Comparison of ENCODE assay signal across 17 cellular contexts in the genomic region with DNA sequence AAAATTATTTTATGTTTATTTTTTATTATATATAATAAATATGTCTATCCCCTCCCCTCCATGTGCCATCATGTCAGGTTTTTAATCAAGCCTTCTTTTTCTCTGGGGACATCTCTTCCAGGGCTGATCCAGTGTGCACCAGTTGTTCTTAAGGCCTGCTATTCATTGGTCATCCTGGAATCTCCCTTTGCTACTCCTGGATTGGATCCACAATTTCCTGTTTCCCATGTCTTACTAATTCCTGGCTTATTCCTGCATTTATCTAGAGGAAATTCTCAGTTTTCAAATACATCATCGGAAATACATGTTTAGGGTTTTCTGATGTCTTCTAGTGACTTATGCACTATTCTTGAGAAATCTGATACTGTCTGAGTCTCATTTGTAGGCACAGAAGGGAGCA. TPM values are rescaled to one million over a fixed set of nuclear protein-coding genes. Genes with fewer than 3 reads are reported as not detected.
DNase-seq lines count a peak whose midpoint lies in the region; ATAC-seq, FAIRE-seq and TF ChIP-seq lines count a peak whose summit lies in the region.
"Had no signal": no experiment of that assay in that cellular context is flagged by ENCODE, and none has a peak within 500 bp of the region (broad histone marks: within the 10 kb centered on the region; RNA-seq: fewer than 3 reads in every experiment).

No MANE protein-coding gene starts in this region.

- peak overlapping the region in 4 of 10 donors; percentile 6 to 83 (median 16) for H3K27ac ChIP-seq in heart right ventricle
- no peak overlapping the region for H3K27ac ChIP-seq in right atrium auricular region
- peak overlapping the region; percentile 70 for H3K27ac ChIP-seq in smooth muscle cell (ENCODE audit: low read depth)

- no peaks in the 10 kb centered on the region for H4K20me1 ChIP-seq in smooth muscle cell (ENCODE audit: low read depth)

- FAIRE-seq in D721Med (lab: Jason Lieb, UNC) = no peak
- FAIRE-seq: A204.1 had no signal

- no peak overlapping the region for H2AFZ ChIP-seq in smooth muscle cell (ENCODE audit: low read depth)

- no peak for TF ChIP-seq CTCF in heart right ventricle (IDR thresholded peaks at IDR 0.05)
- no peak for TF ChIP-seq CTCF in right atrium auricular region (IDR thresholded peaks at IDR 0.05)
- TF ChIP-seq CTCF in astrocyte of the cerebellum (IDR thresholded peaks at IDR 0.05; ENCODE audit: low read depth, low read length, missing control alignments) = no peak
- TF ChIP-seq CTCF in fibroblast of villous mesenchyme (IDR thresholded peaks at IDR 0.05; ENCODE audit: insufficient read depth, low read depth, low read length) = no peak
- TF ChIP-seq CTCF in smooth muscle cell (IDR thresholded peaks at IDR 0.05; ENCODE audit: borderline replicate concordance, insufficient read depth, poor library complexity, severe bottlenecking) = no peak
- no peak for TF ChIP-seq CTCF in D721Med (IDR thresholded peaks at IDR 0.05; ENCODE audit: insufficient read depth, missing control alignments)

- WGBS in heart right ventricle, 2 donors = 42 to 53% methylated on average over 1 of the region's 1 CpG
- 68% methylated on average over 1 of the region's 1 CpG for WGBS in smooth muscle cell (ENCODE audit: low lambda C conversion rate)

- H3K4me3 ChIP-seq in heart right ventricle (no peak overlapping the region), right atrium auricular region (no peak overlapping the region), astrocyte of the cerebellum (ENCODE audit: low read depth, low read length) (no peak overlapping the region), fibroblast of villous mesenchyme (ENCODE audit: low read depth, low read length) (no peak overlapping the region), smooth muscle cell (no peak overlapping the region)

- no peak overlapping the region for H3K4me2 ChIP-seq in smooth muscle cell

- peaks cover 3% of the 10 kb centered on the region for H3F3A ChIP-seq in smooth muscle cell (ENCODE audit: low read depth)

- DNase-seq in heart right ventricle (no peak), right atrium auricular region (ENCODE audit: low spot score) (no peak), astrocyte of the cerebellum (ENCODE audit: low read depth) (peak; percentile 11), fibroblast of villous mesenchyme (ENCODE audit: low read depth) (peak; percentile 54), smooth muscle cell (lab: John Stamatoyannopoulos, UW; ENCODE audit: unreplicated experiment) (no peak), D721Med (ENCODE audit: insufficient read length, low spot score) (no peak), RPMI8226 (no peak)
- DNase-seq: activated CD4-positive, alpha-beta T cell treated with anti-CD3 and anti-CD28 coated beads for 1 hour; activated naive CD4-positive, alpha-beta T cell treated with Interleukin-2 at 50 U/mL for 16 hours; islet precursor cell; KG1; NK-92 treated with Interleukin-12 subunit alpha and Interleukin-12 subunit beta, amount 100 ng/mL, for 24 hours; nucleus accumbens; SHP77 treated with DMSO at 0.1 percent for 48 hours had no signal

- H3K79me2 ChIP-seq in smooth muscle cell (ENCODE audit: low read depth) = no peaks in the 10 kb centered on the region

- H3K4me1 ChIP-seq in heart right ventricle = peaks cover 0 to 31% (median 6%) of the 10 kb centered on the region in 9 donors
- no peaks in the 10 kb centered on the region for H3K4me1 ChIP-seq in right atrium auricular region
- H3K4me1 ChIP-seq in smooth muscle cell (ENCODE audit: low read depth) = no peaks in the 10 kb centered on the region

- peak in 6 of 8 donors; percentile 30 to 70 (median 40) for ATAC-seq in heart right ventricle
- ATAC-seq in GM19023 (IDR thresholded peaks at IDR 0.05; ENCODE audit: unreplicated experiment) = no peak
- ATAC-seq: stimulated activated memory B cell treated with anti-CD40 and anti-IgM and Interleukin-4, amounts not matched to agents 10 μg/mL and 1 μg/mL and 100 μg/mL, for 72 hours had no signal

- intact Hi-C loops in heart right ventricle (cut with DNase I) = no loop called here

- no peaks in the 10 kb centered on the region for H3K27me3 ChIP-seq in heart right ventricle
- H3K27me3 ChIP-seq in right atrium auricular region = no peaks in the 10 kb centered on the region
- no peaks in the 10 kb centered on the region for H3K27me3 ChIP-seq in smooth muscle cell (ENCODE audit: low read depth)

- H3K36me3 ChIP-seq in heart right ventricle (peaks cover 0 to 16% (median 0%) of the 10 kb centered on the region in 9 donors), right atrium auricular region (no peaks in the 10 kb centered on the region), smooth muscle cell (ENCODE audit: low read depth) (no peaks in the 10 kb centered on the region)

- H3K9me3 ChIP-seq in heart right ventricle (no peaks in the 10 kb centered on the region), right atrium auricular region (no peaks in the 10 kb centered on the region), smooth muscle cell (replicated peaks; ENCODE audit: low read depth) (no peaks in the 10 kb centered on the region)

- H3K9ac ChIP-seq in smooth muscle cell (ENCODE audit: low read depth) = no peak overlapping the region

- in situ Hi-C loops in astrocyte of the cerebellum (cut with HindIII; ENCODE audit: low sequenced_read_pairs) = no loop called here

RNA-seq across cellular contexts. Expression of a gene that starts 56.8 kb away (rescaled TPM):
- total RNA-seq in heart right ventricle (10 to 100 TPM; 24.2 to 73.5 (median 45.2) TPM), right atrium auricular region (10 to 100 TPM; 42.8 to 55.8 TPM), fibroblast of villous mesenchyme (19.9 and 37.4 TPM in 2 replicates), smooth muscle cell (13.3 and 16.1 TPM in 2 replicates)
- polyA plus RNA-seq in heart right ventricle (10 to 100 TPM; 16.2 to 22.6 TPM), smooth muscle cell (18.7 and 20.2 TPM in 2 replicates)

Comparison
In these comparisons a context has a peak if more than half of its experiments do, and no peak if none do; other contexts are left out.
1. DNase-seq: peak in astrocyte of the cerebellum (single experiment) and fibroblast of villous mesenchyme (single experiment); none in heart right ventricle (0 of 2), right atrium auricular region (single experiment), smooth muscle cell (single experiment), D721Med (single experiment) and RPMI8226 (single experiment).